Comparison of ENCODE assay signal across 1 cellular context in genomic region chr1:167520711-167521206, GRCh38.
TF ChIP-seq lines count a peak whose summit lies in the region.

No MANE protein-coding gene starts in this region.

TF ChIP-seq in HCT116, 20 proteins besides CTCF, POLR2A, EP300 and RAD21:
- no peak for TF ChIP-seq YY1 (IDR thresholded peaks at IDR 0.05; ENCODE audit: extremely low read depth, insufficient replicate concordance, low read depth, low read length)
- no peak for TF ChIP-seq SIN3A (IDR thresholded peaks at IDR 0.05; ENCODE audit: low read depth)
- TF ChIP-seq CBX3 (IDR thresholded peaks at IDR 0.05; ENCODE audit: low read depth) = no peak
- TF ChIP-seq, protein P1, sequence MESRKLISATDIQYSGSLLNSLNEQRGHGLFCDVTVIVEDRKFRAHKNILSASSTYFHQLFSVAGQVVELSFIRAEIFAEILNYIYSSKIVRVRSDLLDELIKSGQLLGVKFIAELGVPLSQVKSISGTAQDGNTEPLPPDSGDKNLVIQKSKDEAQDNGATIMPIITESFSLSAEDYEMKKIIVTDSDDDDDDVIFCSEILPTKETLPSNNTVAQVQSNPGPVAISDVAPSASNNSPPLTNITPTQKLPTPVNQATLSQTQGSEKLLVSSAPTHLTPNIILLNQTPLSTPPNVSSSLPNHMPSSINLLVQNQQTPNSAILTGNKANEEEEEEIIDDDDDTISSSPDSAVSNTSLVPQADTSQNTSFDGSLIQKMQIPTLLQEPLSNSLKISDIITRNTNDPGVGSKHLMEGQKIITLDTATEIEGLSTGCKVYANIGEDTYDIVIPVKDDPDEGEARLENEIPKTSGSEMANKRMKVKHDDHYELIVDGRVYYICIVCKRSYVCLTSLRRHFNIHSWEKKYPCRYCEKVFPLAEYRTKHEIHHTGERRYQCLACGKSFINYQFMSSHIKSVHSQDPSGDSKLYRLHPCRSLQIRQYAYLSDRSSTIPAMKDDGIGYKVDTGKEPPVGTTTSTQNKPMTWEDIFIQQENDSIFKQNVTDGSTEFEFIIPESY (IDR thresholded peaks at IDR 0.05; ENCODE audit: extremely low read depth, insufficient replicate concordance, low read length) = no peak
- no peak for TF ChIP-seq SRF (IDR thresholded peaks at IDR 0.05; ENCODE audit: low read depth)
- no peak for TF ChIP-seq POLR2AphosphoS5 (IDR thresholded peaks at IDR 0.05; ENCODE audit: low read depth, low read length)
- TF ChIP-seq EZH2 (IDR thresholded peaks at IDR 0.05) = no peak
- no peak for TF ChIP-seq CEBPB (IDR thresholded peaks at IDR 0.05; ENCODE audit: low read depth)
- TF ChIP-seq EGR1 (IDR thresholded peaks at IDR 0.05; ENCODE audit: low read depth) = no peak
- no peak for TF ChIP-seq FOSL1 (IDR thresholded peaks at IDR 0.05; ENCODE audit: low read depth)
- TF ChIP-seq ELF1 (IDR thresholded peaks at IDR 0.05; ENCODE audit: borderline replicate concordance, low read depth) = no peak
- TF ChIP-seq SP1 (IDR thresholded peaks at IDR 0.05; ENCODE audit: low read depth) = no peak
- no peak for TF ChIP-seq MAX (IDR thresholded peaks at IDR 0.05)
- TF ChIP-seq TCF7L2 (IDR thresholded peaks at IDR 0.05; ENCODE audit: borderline replicate concordance, extremely low read depth, insufficient read depth, insufficient read length) = no peak
- TF ChIP-seq, protein P2, sequence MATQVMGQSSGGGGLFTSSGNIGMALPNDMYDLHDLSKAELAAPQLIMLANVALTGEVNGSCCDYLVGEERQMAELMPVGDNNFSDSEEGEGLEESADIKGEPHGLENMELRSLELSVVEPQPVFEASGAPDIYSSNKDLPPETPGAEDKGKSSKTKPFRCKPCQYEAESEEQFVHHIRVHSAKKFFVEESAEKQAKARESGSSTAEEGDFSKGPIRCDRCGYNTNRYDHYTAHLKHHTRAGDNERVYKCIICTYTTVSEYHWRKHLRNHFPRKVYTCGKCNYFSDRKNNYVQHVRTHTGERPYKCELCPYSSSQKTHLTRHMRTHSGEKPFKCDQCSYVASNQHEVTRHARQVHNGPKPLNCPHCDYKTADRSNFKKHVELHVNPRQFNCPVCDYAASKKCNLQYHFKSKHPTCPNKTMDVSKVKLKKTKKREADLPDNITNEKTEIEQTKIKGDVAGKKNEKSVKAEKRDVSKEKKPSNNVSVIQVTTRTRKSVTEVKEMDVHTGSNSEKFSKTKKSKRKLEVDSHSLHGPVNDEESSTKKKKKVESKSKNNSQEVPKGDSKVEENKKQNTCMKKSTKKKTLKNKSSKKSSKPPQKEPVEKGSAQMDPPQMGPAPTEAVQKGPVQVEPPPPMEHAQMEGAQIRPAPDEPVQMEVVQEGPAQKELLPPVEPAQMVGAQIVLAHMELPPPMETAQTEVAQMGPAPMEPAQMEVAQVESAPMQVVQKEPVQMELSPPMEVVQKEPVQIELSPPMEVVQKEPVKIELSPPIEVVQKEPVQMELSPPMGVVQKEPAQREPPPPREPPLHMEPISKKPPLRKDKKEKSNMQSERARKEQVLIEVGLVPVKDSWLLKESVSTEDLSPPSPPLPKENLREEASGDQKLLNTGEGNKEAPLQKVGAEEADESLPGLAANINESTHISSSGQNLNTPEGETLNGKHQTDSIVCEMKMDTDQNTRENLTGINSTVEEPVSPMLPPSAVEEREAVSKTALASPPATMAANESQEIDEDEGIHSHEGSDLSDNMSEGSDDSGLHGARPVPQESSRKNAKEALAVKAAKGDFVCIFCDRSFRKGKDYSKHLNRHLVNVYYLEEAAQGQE (IDR thresholded peaks at IDR 0.05; ENCODE audit: low read depth) = no peak
- TF ChIP-seq ZFX (IDR thresholded peaks at IDR 0.05) = no peak
- no peak for TF ChIP-seq ATF3 (IDR thresholded peaks at IDR 0.05)
- TF ChIP-seq ZNF274 (IDR thresholded peaks at IDR 0.05; ENCODE audit: low read depth, low read length) = no peak
